Comparison of ENCODE assay signal across 1 cellular context in genomic region chr1:200194477-200194876, GRCh38.
TF ChIP-seq lines count a peak whose summit lies in the region.

No MANE protein-coding gene starts in this region.

TF ChIP-seq in IMR-90, 13 proteins besides CTCF, POLR2A, EP300 and RAD21 (continued from another document):
- TF ChIP-seq RFX5 (IDR thresholded peaks at IDR 0.05; ENCODE audit: low read depth, low read length) = no peak
- TF ChIP-seq MAZ (IDR thresholded peaks at IDR 0.05; ENCODE audit: borderline replicate concordance, low read depth, low read length) = no peak
